1 cellular context compared by ENCODE assay signal in genomic region chr5:39412995-39413394, GRCh38.
TF ChIP-seq lines count a peak whose summit lies in the region.

No MANE protein-coding gene starts in this region.

TF ChIP-seq in HepG2, 621 proteins besides CTCF, POLR2A, EP300 and RAD21 (continued from another document):
- TF ChIP-seq THAP7 (CRISPR knock-in tag; IDR thresholded peaks at IDR 0.05) (no peak), DZIP1 (CRISPR knock-in tag; IDR thresholded peaks at IDR 0.05) (no peak), ZNF772 (CRISPR knock-in tag; IDR thresholded peaks at IDR 0.05) (no peak), ZNF576 (CRISPR knock-in tag; IDR thresholded peaks at IDR 0.05) (no peak), SRSF9 (IDR thresholded peaks at IDR 0.05; ENCODE audit: borderline replicate concordance, insufficient read depth, low read depth, low read length, poor library complexity, severe bottlenecking) (no peak), ZBTB40 (IDR thresholded peaks at IDR 0.05) (no peak), ZBTB40 (CRISPR knock-in tag; IDR thresholded peaks at IDR 0.05) (no peak), PITX1 (CRISPR knock-in tag; IDR thresholded peaks at IDR 0.05) (no peak), ZNF383 (CRISPR knock-in tag; IDR thresholded peaks at IDR 0.05; ENCODE audit: borderline replicate concordance) (no peak)
